Comparison of ENCODE assay signal across 9 cellular contexts in the genomic region with DNA sequence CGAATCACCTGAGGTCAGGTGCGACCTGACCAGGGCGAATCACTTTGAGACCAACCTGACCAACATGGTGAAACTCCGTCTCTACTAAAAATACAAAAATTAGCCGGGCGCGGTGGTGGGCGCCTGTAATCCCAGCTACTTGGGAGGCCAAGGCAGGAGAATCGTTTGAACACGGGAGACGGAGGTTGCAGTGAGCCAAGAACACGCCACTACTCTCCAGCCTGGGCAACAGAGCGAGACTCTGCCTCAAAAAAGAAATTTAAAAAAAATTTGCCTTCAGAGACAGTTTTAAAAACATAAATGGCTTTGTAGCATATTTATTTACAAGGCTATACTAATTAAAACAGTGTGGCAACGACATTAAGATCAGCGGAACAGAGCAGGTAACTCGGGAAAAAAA. TPM values are rescaled to one million over a fixed set of nuclear protein-coding genes. Genes with fewer than 3 reads are reported as not detected.
DNase-seq lines count a peak whose midpoint lies in the region; TF ChIP-seq lines count a peak whose summit lies in the region.
"Not testable (repeated sequence)": the region's sequence is repeated elsewhere in the genome, so short reads cannot be mapped to it uniquely, and the experiment has no call there.
"Had no signal": no experiment of that assay in that cellular context is flagged by ENCODE, and none has a peak within 500 bp of the region (broad histone marks: within the 10 kb centered on the region; RNA-seq: fewer than 3 reads in every experiment).

No MANE protein-coding gene starts in this region.

- TF ChIP-seq EP300 in sigmoid colon (IDR thresholded peaks at IDR 0.05): not testable (repeated sequence)

- CTCF ChIA-PET in activated CD4-positive, alpha-beta memory T cell treated with anti-CD3 and anti-CD28 coated beads for 36 hours (lab: Charles Lee): interaction anchor here (1.0 to 2.0 kb wide), 4 partner anchors 10 to 165 kb away, joined by 3 to 4 read pairs (median 4); a partner anchor contains a TSS
- CTCF ChIA-PET in MCF 10A (lab: Yijun Ruan, JAX): interaction anchor here (0.6 to 2.5 kb wide), 3 partner anchors 10 to 1896 kb away, joined by 3 to 19 read pairs (median 7); a partner anchor contains a TSS

- not testable (repeated sequence) for H3K27ac ChIP-seq in mesodermal cell (ENCODE audit: low read depth, low read length, severe bottlenecking)
- H3K27ac ChIP-seq in sigmoid colon: peak overlapping the region in 3 of 4 donors; percentile 81 to 86 (median 85)
- peak overlapping the region in 1 of 2 donors; percentile 81 for H3K27ac ChIP-seq in uterus

- intact Hi-C loops in activated CD4-positive, alpha-beta memory T cell treated with anti-CD3 and anti-CD28 coated beads for 36 hours (cut with micrococcal nuclease); MCF 10A (cut with micrococcal nuclease); uterus (cut with DNase I; ENCODE audit: low total_unique reads): not testable (repeated sequence)
- intact Hi-C loops in sigmoid colon (cut with DNase I): loop anchor here (10.0 kb wide), 1 partner anchor 727 kb away; no protein-coding TSS in a partner anchor

- TSS peak; percentile 26 for BruUV-seq in MCF 10A (replicated peaks; lab: Mats Ljungman, UMichigan)

- 93 to 95% methylated on average over 8 to 13 of the region's 16 CpGs for WGBS in mesodermal cell (ENCODE audit: insufficient coverage in 2 of 2), 2 experiments
- WGBS in sigmoid colon, 2 donors: 62 to 91% methylated on average over 16 of the region's 16 CpGs

- TF ChIP-seq CTCF in GM06990 (IDR thresholded peaks at IDR 0.05; ENCODE audit: insufficient read depth, low read length, poor library complexity, severe bottlenecking); NB4 (IDR thresholded peaks at IDR 0.05; ENCODE audit: low read depth, low read length); MCF 10A (IDR thresholded peaks at IDR 0.05; ENCODE audit: unreplicated experiment); fibroblast of mammary gland (conservative IDR thresholded peaks at IDR 0.05; ENCODE audit: control insufficient read depth, insufficient read depth, low read depth, low read length); sigmoid colon (IDR thresholded peaks at IDR 0.05); uterus (IDR thresholded peaks at IDR 0.05): not testable (repeated sequence)

- POLR2A ChIA-PET in activated CD4-positive, alpha-beta memory T cell treated with anti-CD3 and anti-CD28 coated beads for 36 hours (lab: Charles Lee): interaction anchor here (1.5 to 3.9 kb wide), 3 partner anchors 9 to 152 kb away, joined by 3 to 36 read pairs (median 5); a partner anchor contains a TSS
- POLR2A ChIA-PET in MCF 10A (lab: Yijun Ruan, JAX): interaction anchor here (0.9 to 4.9 kb wide), 8 partner anchors 10 to 653 kb away, joined by 3 to 107 read pairs (median 4); a partner anchor contains a TSS

- not testable (repeated sequence) for H3K9me3 Mint-ChIP-seq in activated CD4-positive, alpha-beta memory T cell treated with anti-CD3 and anti-CD28 coated beads for 36 hours; MCF 10A (ENCODE audit: unreplicated experiment)

- peaks cover 58% of the 10 kb centered on the region for H3K4me1 Mint-ChIP-seq in activated CD4-positive, alpha-beta memory T cell treated with anti-CD3 and anti-CD28 coated beads for 36 hours (ENCODE audit: low read depth)
- H3K4me1 Mint-ChIP-seq in MCF 10A (ENCODE audit: insufficient read depth, unreplicated experiment): peaks cover 34% of the 10 kb centered on the region

- DNase-seq in GM06990 (ENCODE audit: extremely low read depth, insufficient read length); NB4 (ENCODE audit: low read depth); activated CD4-positive, alpha-beta memory T cell treated with anti-CD3 and anti-CD28 coated beads for 36 hours; MCF 10A (ENCODE audit: unreplicated experiment); fibroblast of mammary gland (ENCODE audit: low read depth); sigmoid colon; uterus: not testable (repeated sequence)

- H3K27me3 ChIP-seq in GM06990 (replicated peaks; ENCODE audit: control insufficient read depth, insufficient read depth, low read length); sigmoid colon; uterus: not testable (repeated sequence)

- not testable (repeated sequence) for H3K27me3 Mint-ChIP-seq in activated CD4-positive, alpha-beta memory T cell treated with anti-CD3 and anti-CD28 coated beads for 36 hours; MCF 10A (ENCODE audit: insufficient read depth, unreplicated experiment)

- H3K36me3 Mint-ChIP-seq in activated CD4-positive, alpha-beta memory T cell treated with anti-CD3 and anti-CD28 coated beads for 36 hours: peaks cover 35% of the 10 kb centered on the region
- peaks cover 40% of the 10 kb centered on the region for H3K36me3 Mint-ChIP-seq in MCF 10A (ENCODE audit: insufficient read depth, unreplicated experiment)

- TF ChIP-seq POLR2A in NB4 (IDR thresholded peaks at IDR 0.05; ENCODE audit: extremely low read depth, insufficient read length); sigmoid colon (IDR thresholded peaks at IDR 0.05); uterus (IDR thresholded peaks at IDR 0.05): not testable (repeated sequence)

- peak overlapping the region; percentile 92 for H3K4me3 Mint-ChIP-seq in activated CD4-positive, alpha-beta memory T cell treated with anti-CD3 and anti-CD28 coated beads for 36 hours
- H3K4me3 Mint-ChIP-seq in MCF 10A (ENCODE audit: unreplicated experiment): peak overlapping the region; percentile 86

- not testable (repeated sequence) for H3K36me3 ChIP-seq in GM06990 (ENCODE audit: control insufficient read depth, insufficient read depth, low read length); uterus
- H3K36me3 ChIP-seq in mesodermal cell (ENCODE audit: control insufficient read depth, insufficient read depth, low read length) (peaks cover 40% of the 10 kb centered on the region), sigmoid colon (peaks cover under 1 to 19% (median 7%) of the 10 kb centered on the region in 4 donors)

- H3K9me3 ChIP-seq in mesodermal cell (ENCODE audit: control insufficient read depth, low read length); sigmoid colon; uterus: not testable (repeated sequence)

- H3K4me3 ChIP-seq in GM06990 (replicated peaks; ENCODE audit: low read depth, low read length): peak overlapping the region; percentile 87
- H3K4me3 ChIP-seq in NB4 (ENCODE audit: low read depth, low read length): peak overlapping the region; percentile 95
- H3K4me3 ChIP-seq in fibroblast of mammary gland (ENCODE audit: control insufficient read depth, low read depth, low read length): peak overlapping the region; percentile 76
- peak overlapping the region; percentile 79 for H3K4me3 ChIP-seq in mesodermal cell (ENCODE audit: extremely low read depth, insufficient read depth, low read length, poor library complexity, severe bottlenecking)
- peak overlapping the region in 3 of 4 donors; percentile 73 to 94 (median 80) for H3K4me3 ChIP-seq in sigmoid colon
- H3K4me3 ChIP-seq in uterus: peak overlapping the region; percentile 64 to 75

- peak overlapping the region; percentile 61 for H3K27ac Mint-ChIP-seq in activated CD4-positive, alpha-beta memory T cell treated with anti-CD3 and anti-CD28 coated beads for 36 hours
- not testable (repeated sequence) for H3K27ac Mint-ChIP-seq in MCF 10A (ENCODE audit: low read depth, unreplicated experiment)

- not testable (repeated sequence) for H3K4me1 ChIP-seq in mesodermal cell (ENCODE audit: control insufficient read depth, insufficient read depth, low read length, poor library complexity, severe bottlenecking); uterus
- H3K4me1 ChIP-seq in sigmoid colon: peaks cover 0 to 39% (median 33%) of the 10 kb centered on the region in 4 donors

RNA-seq across cellular contexts. Expression of a gene that starts 1.1 kb away (rescaled TPM):
- 100 to 1,000 TPM; 148 to 151 TPM for total RNA-seq in activated CD4-positive, alpha-beta memory T cell treated with anti-CD3 and anti-CD28 coated beads for 36 hours
- 180 and 197 TPM in 2 replicates for total RNA-seq in MCF 10A (2022)
- 37.4 TPM for polyA plus RNA-seq in mesodermal cell (2013, experiment 1 of 2)
- polyA plus RNA-seq in mesodermal cell (2013, experiment 2 of 2): 42.8 TPM
- total RNA-seq in sigmoid colon: 10 to 100 TPM; 27.4 to 43.9 (median 40.2) TPM
- polyA plus RNA-seq in sigmoid colon: 100 to 1,000 TPM in 2 of 3 donors, 10 to 100 TPM in 1; 61.7 to 189 (median 108) TPM
- total RNA-seq in uterus: 10 to 100 TPM; 13.3 to 44.3 (median 31.9) TPM

RNA-seq across cellular contexts. Expression of a gene that starts 9.4 kb away (rescaled TPM):
- total RNA-seq in activated CD4-positive, alpha-beta memory T cell treated with anti-CD3 and anti-CD28 coated beads for 36 hours: 10 to 100 TPM; 82.2 to 90.4 TPM
- total RNA-seq in MCF 10A (2022) (65.2 and 69.7 TPM in 2 replicates), sigmoid colon (10 to 100 TPM; 28.5 to 57.4 (median 40.1) TPM), uterus (10 to 100 TPM in 2 of 4 donors, 1 to 10 TPM in 2; 5.6 to 42.4 (median 21.1) TPM)
- polyA plus RNA-seq in mesodermal cell (2013, experiment 1 of 2): 87.1 TPM
- 90.8 TPM for polyA plus RNA-seq in mesodermal cell (2013, experiment 2 of 2)
- 100 to 1,000 TPM in 2 of 3 donors, 10 to 100 TPM in 1; 62.2 to 110 (median 103) TPM for polyA plus RNA-seq in sigmoid colon

RNA-seq across cellular contexts. Expression of a gene that starts 22.3 kb away (rescaled TPM):
- not detected for total RNA-seq in activated CD4-positive, alpha-beta memory T cell treated with anti-CD3 and anti-CD28 coated beads for 36 hours
- total RNA-seq in MCF 10A (2022) (not detected in 2 replicates), sigmoid colon (under 1 TPM in 2 of 4 donors, not detected in 2; 0.14 to 0.16 TPM), uterus (under 1 TPM in 2 of 4 donors, not detected in 2; 0.26 to 0.48 TPM)
- polyA plus RNA-seq in mesodermal cell (2013, experiment 1 of 2): not detected
- polyA plus RNA-seq in mesodermal cell (2013, experiment 2 of 2): not detected
- polyA plus RNA-seq in sigmoid colon: under 1 TPM in 2 of 3 donors, not detected in 1; 0.03 to 0.60 TPM
- total RNA-seq: myocyte had no signal

RNA-seq across cellular contexts. Expression of a gene that starts 34.4 kb away (rescaled TPM):
- total RNA-seq in activated CD4-positive, alpha-beta memory T cell treated with anti-CD3 and anti-CD28 coated beads for 36 hours: 10 to 100 TPM; 32.9 to 34.8 TPM
- total RNA-seq in MCF 10A (2022) (96.6 and 103 TPM in 2 replicates), sigmoid colon (100 to 1,000 TPM in 3 of 4 donors, 10 to 100 TPM in 1; 93.9 to 144 (median 119) TPM), uterus (100 to 1,000 TPM in 2 of 4 donors, 10 to 100 TPM in 2; 68.7 to 160 (median 109) TPM)
- 65.5 TPM for polyA plus RNA-seq in mesodermal cell (2013, experiment 1 of 2)
- 60.4 TPM for polyA plus RNA-seq in mesodermal cell (2013, experiment 2 of 2)
- polyA plus RNA-seq in sigmoid colon: 100 to 1,000 TPM; 127 to 312 (median 293) TPM
